Comparison of ENCODE assay signal across 1 cellular context in the genomic region with DNA sequence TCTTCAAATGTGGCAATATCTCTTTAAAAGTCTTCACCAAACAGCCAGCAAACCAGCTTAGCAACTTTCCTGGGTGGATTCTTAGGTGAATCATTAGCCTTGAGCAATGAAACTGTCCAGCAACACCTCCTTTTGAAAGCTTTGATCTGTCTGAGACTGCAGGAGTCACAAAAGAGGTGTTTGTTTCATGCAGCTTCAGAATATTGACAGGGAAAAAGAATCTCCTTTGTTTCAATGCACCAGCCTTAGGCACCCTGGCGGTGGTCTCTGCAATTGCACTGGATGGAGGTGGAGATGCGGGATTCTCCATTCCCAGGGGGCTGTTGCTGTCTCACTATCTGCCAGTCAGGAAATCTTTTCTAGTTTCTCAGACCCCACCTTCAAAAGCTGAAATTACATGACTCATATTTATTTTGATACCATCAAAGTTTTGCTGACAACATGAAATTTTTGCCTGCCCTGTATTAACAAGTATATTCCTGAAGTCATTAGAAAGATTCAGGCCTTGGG.
TF ChIP-seq lines count a peak whose summit lies in the region.

No MANE protein-coding gene starts in this region.

TF ChIP-seq in HepG2, 621 proteins besides CTCF, POLR2A, EP300 and RAD21 (continued from another document and continues in another):
- TF ChIP-seq, protein P1, sequence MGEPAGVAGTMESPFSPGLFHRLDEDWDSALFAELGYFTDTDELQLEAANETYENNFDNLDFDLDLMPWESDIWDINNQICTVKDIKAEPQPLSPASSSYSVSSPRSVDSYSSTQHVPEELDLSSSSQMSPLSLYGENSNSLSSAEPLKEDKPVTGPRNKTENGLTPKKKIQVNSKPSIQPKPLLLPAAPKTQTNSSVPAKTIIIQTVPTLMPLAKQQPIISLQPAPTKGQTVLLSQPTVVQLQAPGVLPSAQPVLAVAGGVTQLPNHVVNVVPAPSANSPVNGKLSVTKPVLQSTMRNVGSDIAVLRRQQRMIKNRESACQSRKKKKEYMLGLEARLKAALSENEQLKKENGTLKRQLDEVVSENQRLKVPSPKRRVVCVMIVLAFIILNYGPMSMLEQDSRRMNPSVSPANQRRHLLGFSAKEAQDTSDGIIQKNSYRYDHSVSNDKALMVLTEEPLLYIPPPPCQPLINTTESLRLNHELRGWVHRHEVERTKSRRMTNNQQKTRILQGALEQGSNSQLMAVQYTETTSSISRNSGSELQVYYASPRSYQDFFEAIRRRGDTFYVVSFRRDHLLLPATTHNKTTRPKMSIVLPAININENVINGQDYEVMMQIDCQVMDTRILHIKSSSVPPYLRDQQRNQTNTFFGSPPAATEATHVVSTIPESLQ (CRISPR knock-in tag; conservative IDR thresholded peaks at IDR 0.05), result peak; percentile 49; the same call in 1 of the 2 replicates
- TF ChIP-seq FOXJ3 (CRISPR knock-in tag; IDR thresholded peaks at IDR 0.05; ENCODE audit: borderline replicate concordance) (peak; percentile 70; the same call in 1 of the 2 replicates), POGZ (CRISPR knock-in tag; IDR thresholded peaks at IDR 0.05) (peak; percentile 79), SMAD3 (CRISPR knock-in tag; IDR thresholded peaks at IDR 0.05) (peak; percentile 89), KLF16 (CRISPR knock-in tag; IDR thresholded peaks at IDR 0.05) (peak in 1 of 2 experiments; percentile 77; a peak in 2 of 4 replicates), THAP11 (CRISPR knock-in tag; IDR thresholded peaks at IDR 0.05) (0 out of 2 replicates have a peak, but pooled peaks have one; percentile 46), BCL6 (CRISPR knock-in tag; IDR thresholded peaks at IDR 0.05) (peak; percentile 94), FOXC1 (CRISPR knock-in tag; IDR thresholded peaks at IDR 0.05; ENCODE audit: borderline replicate concordance) (no peak), FOSL2 (CRISPR knock-in tag; IDR thresholded peaks at IDR 0.05) (peak; percentile 94), KMT2A (CRISPR knock-in tag; IDR thresholded peaks at IDR 0.05) (peak; percentile 36; the same call in 1 of the 2 replicates), SOX5 (CRISPR knock-in tag; IDR thresholded peaks at IDR 0.05; ENCODE audit: borderline replicate concordance) (peak; percentile 97), FOXA1 (IDR thresholded peaks at IDR 0.05) (no peak), FOXA1 (CRISPR knock-in tag; IDR thresholded peaks at IDR 0.05) (peak; percentile 69), TOE1 (CRISPR knock-in tag; IDR thresholded peaks at IDR 0.05) (0 out of 2 replicates have a peak, but pooled peaks have one; percentile 5), ELF1 (CRISPR knock-in tag; IDR thresholded peaks at IDR 0.05) (no peak), TCF7 (IDR thresholded peaks at IDR 0.05; ENCODE audit: low read depth) (peak; percentile 90), ZNF292 (CRISPR knock-in tag; IDR thresholded peaks at IDR 0.05; ENCODE audit: borderline replicate concordance, low read depth) (peak; percentile 80; the same call in 1 of the 2 replicates), ZNF878 (CRISPR knock-in tag; IDR thresholded peaks at IDR 0.05) (no peak), MAF1 (CRISPR knock-in tag; IDR thresholded peaks at IDR 0.05; ENCODE audit: borderline replicate concordance) (no peak), RARA (CRISPR knock-in tag; IDR thresholded peaks at IDR 0.05) (peak; percentile 82), GATAD2A (CRISPR knock-in tag; IDR thresholded peaks at IDR 0.05) (peak; percentile 94), SIX1 (CRISPR knock-in tag; IDR thresholded peaks at IDR 0.05; ENCODE audit: borderline replicate concordance) (peak; percentile 79; the same call in 1 of the 2 replicates), STAG1 (CRISPR knock-in tag; IDR thresholded peaks at IDR 0.05) (peak; percentile 52)
- TF ChIP-seq, protein P2, sequence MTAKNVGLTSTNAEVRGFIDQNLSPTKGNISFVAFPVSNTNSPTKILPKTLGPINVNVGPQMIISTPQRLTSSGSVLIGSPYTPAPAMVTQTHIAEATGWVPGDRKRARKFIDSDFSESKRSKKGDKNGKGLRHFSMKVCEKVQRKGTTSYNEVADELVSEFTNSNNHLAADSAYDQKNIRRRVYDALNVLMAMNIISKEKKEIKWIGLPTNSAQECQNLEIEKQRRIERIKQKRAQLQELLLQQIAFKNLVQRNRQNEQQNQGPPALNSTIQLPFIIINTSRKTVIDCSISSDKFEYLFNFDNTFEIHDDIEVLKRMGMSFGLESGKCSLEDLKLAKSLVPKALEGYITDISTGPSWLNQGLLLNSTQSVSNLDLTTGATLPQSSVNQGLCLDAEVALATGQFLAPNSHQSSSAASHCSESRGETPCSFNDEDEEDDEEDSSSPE (CRISPR knock-in tag; IDR thresholded peaks at IDR 0.05), result peak; percentile 31; the same call in 1 of the 2 replicates
- TF ChIP-seq, protein P3, sequence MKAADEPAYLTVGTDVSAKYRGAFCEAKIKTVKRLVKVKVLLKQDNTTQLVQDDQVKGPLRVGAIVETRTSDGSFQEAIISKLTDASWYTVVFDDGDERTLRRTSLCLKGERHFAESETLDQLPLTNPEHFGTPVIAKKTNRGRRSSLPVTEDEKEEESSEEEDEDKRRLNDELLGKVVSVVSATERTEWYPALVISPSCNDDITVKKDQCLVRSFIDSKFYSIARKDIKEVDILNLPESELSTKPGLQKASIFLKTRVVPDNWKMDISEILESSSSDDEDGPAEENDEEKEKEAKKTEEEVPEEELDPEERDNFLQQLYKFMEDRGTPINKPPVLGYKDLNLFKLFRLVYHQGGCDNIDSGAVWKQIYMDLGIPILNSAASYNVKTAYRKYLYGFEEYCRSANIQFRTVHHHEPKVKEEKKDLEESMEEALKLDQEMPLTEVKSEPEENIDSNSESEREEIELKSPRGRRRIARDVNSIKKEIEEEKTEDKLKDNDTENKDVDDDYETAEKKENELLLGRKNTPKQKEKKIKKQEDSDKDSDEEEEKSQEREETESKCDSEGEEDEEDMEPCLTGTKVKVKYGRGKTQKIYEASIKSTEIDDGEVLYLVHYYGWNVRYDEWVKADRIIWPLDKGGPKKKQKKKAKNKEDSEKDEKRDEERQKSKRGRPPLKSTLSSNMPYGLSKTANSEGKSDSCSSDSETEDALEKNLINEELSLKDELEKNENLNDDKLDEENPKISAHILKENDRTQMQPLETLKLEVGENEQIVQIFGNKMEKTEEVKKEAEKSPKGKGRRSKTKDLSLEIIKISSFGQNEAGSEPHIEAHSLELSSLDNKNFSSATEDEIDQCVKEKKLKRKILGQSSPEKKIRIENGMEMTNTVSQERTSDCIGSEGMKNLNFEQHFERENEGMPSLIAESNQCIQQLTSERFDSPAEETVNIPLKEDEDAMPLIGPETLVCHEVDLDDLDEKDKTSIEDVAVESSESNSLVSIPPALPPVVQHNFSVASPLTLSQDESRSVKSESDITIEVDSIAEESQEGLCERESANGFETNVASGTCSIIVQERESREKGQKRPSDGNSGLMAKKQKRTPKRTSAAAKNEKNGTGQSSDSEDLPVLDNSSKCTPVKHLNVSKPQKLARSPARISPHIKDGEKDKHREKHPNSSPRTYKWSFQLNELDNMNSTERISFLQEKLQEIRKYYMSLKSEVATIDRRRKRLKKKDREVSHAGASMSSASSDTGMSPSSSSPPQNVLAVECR (CRISPR knock-in tag; IDR thresholded peaks at IDR 0.05; ENCODE audit: borderline replicate concordance), result peak; percentile 17; the same call in 1 of the 2 replicates
- TF ChIP-seq, protein P4, sequence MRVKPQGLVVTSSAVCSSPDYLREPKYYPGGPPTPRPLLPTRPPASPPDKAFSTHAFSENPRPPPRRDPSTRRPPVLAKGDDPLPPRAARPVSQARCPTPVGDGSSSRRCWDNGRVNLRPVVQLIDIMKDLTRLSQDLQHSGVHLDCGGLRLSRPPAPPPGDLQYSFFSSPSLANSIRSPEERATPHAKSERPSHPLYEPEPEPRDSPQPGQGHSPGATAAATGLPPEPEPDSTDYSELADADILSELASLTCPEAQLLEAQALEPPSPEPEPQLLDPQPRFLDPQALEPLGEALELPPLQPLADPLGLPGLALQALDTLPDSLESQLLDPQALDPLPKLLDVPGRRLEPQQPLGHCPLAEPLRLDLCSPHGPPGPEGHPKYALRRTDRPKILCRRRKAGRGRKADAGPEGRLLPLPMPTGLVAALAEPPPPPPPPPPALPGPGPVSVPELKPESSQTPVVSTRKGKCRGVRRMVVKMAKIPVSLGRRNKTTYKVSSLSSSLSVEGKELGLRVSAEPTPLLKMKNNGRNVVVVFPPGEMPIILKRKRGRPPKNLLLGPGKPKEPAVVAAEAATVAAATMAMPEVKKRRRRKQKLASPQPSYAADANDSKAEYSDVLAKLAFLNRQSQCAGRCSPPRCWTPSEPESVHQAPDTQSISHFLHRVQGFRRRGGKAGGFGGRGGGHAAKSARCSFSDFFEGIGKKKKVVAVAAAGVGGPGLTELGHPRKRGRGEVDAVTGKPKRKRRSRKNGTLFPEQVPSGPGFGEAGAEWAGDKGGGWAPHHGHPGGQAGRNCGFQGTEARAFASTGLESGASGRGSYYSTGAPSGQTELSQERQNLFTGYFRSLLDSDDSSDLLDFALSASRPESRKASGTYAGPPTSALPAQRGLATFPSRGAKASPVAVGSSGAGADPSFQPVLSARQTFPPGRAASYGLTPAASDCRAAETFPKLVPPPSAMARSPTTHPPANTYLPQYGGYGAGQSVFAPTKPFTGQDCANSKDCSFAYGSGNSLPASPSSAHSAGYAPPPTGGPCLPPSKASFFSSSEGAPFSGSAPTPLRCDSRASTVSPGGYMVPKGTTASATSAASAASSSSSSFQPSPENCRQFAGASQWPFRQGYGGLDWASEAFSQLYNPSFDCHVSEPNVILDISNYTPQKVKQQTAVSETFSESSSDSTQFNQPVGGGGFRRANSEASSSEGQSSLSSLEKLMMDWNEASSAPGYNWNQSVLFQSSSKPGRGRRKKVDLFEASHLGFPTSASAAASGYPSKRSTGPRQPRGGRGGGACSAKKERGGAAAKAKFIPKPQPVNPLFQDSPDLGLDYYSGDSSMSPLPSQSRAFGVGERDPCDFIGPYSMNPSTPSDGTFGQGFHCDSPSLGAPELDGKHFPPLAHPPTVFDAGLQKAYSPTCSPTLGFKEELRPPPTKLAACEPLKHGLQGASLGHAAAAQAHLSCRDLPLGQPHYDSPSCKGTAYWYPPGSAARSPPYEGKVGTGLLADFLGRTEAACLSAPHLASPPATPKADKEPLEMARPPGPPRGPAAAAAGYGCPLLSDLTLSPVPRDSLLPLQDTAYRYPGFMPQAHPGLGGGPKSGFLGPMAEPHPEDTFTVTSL (CRISPR knock-in tag; IDR thresholded peaks at IDR 0.05; ENCODE audit: borderline replicate concordance), result 0 out of 2 replicates have a peak, but pooled peaks have one; percentile 66
- TF ChIP-seq, protein P5, sequence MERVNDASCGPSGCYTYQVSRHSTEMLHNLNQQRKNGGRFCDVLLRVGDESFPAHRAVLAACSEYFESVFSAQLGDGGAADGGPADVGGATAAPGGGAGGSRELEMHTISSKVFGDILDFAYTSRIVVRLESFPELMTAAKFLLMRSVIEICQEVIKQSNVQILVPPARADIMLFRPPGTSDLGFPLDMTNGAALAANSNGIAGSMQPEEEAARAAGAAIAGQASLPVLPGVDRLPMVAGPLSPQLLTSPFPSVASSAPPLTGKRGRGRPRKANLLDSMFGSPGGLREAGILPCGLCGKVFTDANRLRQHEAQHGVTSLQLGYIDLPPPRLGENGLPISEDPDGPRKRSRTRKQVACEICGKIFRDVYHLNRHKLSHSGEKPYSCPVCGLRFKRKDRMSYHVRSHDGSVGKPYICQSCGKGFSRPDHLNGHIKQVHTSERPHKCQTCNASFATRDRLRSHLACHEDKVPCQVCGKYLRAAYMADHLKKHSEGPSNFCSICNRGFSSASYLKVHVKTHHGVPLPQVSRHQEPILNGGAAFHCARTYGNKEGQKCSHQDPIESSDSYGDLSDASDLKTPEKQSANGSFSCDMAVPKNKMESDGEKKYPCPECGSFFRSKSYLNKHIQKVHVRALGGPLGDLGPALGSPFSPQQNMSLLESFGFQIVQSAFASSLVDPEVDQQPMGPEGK (CRISPR knock-in tag; IDR thresholded peaks at IDR 0.05), result peak; percentile 46; the same call in 1 of the 2 replicates
- TF ChIP-seq, protein P6, sequence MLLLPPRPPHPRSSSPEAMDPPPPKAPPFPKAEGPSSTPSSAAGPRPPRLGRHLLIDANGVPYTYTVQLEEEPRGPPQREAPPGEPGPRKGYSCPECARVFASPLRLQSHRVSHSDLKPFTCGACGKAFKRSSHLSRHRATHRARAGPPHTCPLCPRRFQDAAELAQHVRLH (CRISPR knock-in tag; IDR thresholded peaks at IDR 0.05; ENCODE audit: borderline replicate concordance, low read depth), result peak; percentile 75; the same call in 1 of the 2 replicates
- TF ChIP-seq, protein P7, sequence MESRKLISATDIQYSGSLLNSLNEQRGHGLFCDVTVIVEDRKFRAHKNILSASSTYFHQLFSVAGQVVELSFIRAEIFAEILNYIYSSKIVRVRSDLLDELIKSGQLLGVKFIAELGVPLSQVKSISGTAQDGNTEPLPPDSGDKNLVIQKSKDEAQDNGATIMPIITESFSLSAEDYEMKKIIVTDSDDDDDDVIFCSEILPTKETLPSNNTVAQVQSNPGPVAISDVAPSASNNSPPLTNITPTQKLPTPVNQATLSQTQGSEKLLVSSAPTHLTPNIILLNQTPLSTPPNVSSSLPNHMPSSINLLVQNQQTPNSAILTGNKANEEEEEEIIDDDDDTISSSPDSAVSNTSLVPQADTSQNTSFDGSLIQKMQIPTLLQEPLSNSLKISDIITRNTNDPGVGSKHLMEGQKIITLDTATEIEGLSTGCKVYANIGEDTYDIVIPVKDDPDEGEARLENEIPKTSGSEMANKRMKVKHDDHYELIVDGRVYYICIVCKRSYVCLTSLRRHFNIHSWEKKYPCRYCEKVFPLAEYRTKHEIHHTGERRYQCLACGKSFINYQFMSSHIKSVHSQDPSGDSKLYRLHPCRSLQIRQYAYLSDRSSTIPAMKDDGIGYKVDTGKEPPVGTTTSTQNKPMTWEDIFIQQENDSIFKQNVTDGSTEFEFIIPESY (CRISPR knock-in tag; IDR thresholded peaks at IDR 0.05), result peak; percentile 57; the same call in 1 of the 2 replicates
- TF ChIP-seq, protein P8, sequence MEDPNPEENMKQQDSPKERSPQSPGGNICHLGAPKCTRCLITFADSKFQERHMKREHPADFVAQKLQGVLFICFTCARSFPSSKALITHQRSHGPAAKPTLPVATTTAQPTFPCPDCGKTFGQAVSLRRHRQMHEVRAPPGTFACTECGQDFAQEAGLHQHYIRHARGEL (CRISPR knock-in tag; IDR thresholded peaks at IDR 0.05), result no peak
